Comparison of ENCODE assay signal across 1 cellular context in the genomic region with DNA sequence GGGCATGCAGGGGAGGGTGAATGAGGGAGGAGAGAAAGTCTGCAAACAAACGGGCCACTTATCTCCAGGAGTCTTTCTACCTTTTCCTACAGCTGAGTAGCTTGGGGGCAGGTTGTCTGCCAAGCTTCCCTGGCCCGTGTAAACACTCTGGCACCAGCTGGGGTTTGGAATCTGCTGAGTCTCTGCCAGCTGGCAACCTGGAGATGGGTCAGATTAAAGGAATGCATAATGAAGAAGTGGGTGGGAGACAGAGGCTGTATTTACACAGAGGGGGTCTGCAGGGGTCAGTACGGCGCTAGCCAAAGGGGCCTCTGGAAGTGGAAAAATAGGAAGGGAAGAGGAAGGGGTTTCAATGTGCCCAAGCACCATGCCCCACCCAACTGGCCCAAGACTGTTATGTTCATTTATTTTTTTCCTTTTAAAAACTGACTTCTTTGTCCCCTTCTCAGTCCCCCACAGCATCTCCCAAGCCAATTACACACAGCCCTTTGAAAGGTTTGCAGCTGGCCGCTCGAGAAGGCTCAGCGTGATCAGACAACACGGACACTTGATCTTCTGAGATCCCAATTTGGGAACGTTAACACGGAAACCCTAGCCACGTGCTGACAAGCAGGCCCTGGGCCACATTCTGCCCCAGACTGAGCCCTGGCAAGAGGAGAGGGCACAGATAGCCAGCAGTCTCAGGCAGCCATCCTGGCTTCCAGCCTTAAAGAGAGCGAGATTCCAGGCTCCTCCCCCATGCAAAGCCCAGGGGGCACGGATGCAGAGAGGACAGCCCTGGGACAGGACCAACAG.
A peak's percentile ranks its signal among the peaks of the same experiment; 100 is the strongest.
TF ChIP-seq lines count a peak whose summit lies in the region.

No MANE protein-coding gene starts in this region.

TF ChIP-seq in HepG2, 621 proteins besides CTCF, POLR2A, EP300 and RAD21 (continues in another document):
- TF ChIP-seq HNRNPUL1 (IDR thresholded peaks at IDR 0.05; ENCODE audit: low read depth, low read length): no peak
- TF ChIP-seq ZNF232 (CRISPR knock-in tag; IDR thresholded peaks at IDR 0.05; ENCODE audit: borderline replicate concordance): no peak
- TF ChIP-seq, protein P1, sequence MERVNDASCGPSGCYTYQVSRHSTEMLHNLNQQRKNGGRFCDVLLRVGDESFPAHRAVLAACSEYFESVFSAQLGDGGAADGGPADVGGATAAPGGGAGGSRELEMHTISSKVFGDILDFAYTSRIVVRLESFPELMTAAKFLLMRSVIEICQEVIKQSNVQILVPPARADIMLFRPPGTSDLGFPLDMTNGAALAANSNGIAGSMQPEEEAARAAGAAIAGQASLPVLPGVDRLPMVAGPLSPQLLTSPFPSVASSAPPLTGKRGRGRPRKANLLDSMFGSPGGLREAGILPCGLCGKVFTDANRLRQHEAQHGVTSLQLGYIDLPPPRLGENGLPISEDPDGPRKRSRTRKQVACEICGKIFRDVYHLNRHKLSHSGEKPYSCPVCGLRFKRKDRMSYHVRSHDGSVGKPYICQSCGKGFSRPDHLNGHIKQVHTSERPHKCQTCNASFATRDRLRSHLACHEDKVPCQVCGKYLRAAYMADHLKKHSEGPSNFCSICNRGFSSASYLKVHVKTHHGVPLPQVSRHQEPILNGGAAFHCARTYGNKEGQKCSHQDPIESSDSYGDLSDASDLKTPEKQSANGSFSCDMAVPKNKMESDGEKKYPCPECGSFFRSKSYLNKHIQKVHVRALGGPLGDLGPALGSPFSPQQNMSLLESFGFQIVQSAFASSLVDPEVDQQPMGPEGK (CRISPR knock-in tag; IDR thresholded peaks at IDR 0.05): peak; percentile 69
- no peak for TF ChIP-seq DNMT3B (CRISPR knock-in tag; conservative IDR thresholded peaks at IDR 0.05)
- TF ChIP-seq CEBPG (CRISPR knock-in tag; IDR thresholded peaks at IDR 0.05): no peak
- TF ChIP-seq, protein P2, sequence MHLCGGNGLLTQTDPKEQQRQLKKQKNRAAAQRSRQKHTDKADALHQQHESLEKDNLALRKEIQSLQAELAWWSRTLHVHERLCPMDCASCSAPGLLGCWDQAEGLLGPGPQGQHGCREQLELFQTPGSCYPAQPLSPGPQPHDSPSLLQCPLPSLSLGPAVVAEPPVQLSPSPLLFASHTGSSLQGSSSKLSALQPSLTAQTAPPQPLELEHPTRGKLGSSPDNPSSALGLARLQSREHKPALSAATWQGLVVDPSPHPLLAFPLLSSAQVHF (CRISPR knock-in tag; IDR thresholded peaks at IDR 0.05): no peak
- no peak for TF ChIP-seq YY1 (IDR thresholded peaks at IDR 0.05; ENCODE audit: insufficient read depth, insufficient replicate concordance, low read depth, low read length)
- no peak for TF ChIP-seq NFYC (CRISPR knock-in tag; IDR thresholded peaks at IDR 0.05)
- TF ChIP-seq CENPT (CRISPR knock-in tag; IDR thresholded peaks at IDR 0.05; ENCODE audit: low read depth): no peak
- TF ChIP-seq ZNF615 (CRISPR knock-in tag; IDR thresholded peaks at IDR 0.05; ENCODE audit: borderline replicate concordance): no peak
- no peak for TF ChIP-seq NR2F6 (IDR thresholded peaks at IDR 0.05)
- 0 out of 2 replicates have a peak, but pooled peaks have one; percentile 18 for TF ChIP-seq NR2F6 (CRISPR knock-in tag; IDR thresholded peaks at IDR 0.05)
- TF ChIP-seq, protein P3, sequence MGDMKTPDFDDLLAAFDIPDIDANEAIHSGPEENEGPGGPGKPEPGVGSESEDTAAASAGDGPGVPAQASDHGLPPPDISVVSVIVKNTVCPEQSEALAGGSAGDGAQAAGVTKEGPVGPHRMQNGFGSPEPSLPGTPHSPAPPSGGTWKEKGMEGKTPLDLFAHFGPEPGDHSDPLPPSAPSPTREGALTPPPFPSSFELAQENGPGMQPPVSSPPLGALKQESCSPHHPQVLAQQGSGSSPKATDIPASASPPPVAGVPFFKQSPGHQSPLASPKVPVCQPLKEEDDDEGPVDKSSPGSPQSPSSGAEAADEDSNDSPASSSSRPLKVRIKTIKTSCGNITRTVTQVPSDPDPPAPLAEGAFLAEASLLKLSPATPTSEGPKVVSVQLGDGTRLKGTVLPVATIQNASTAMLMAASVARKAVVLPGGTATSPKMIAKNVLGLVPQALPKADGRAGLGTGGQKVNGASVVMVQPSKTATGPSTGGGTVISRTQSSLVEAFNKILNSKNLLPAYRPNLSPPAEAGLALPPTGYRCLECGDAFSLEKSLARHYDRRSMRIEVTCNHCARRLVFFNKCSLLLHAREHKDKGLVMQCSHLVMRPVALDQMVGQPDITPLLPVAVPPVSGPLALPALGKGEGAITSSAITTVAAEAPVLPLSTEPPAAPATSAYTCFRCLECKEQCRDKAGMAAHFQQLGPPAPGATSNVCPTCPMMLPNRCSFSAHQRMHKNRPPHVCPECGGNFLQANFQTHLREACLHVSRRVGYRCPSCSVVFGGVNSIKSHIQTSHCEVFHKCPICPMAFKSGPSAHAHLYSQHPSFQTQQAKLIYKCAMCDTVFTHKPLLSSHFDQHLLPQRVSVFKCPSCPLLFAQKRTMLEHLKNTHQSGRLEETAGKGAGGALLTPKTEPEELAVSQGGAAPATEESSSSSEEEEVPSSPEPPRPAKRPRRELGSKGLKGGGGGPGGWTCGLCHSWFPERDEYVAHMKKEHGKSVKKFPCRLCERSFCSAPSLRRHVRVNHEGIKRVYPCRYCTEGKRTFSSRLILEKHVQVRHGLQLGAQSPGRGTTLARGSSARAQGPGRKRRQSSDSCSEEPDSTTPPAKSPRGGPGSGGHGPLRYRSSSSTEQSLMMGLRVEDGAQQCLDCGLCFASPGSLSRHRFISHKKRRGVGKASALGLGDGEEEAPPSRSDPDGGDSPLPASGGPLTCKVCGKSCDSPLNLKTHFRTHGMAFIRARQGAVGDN (CRISPR knock-in tag; IDR thresholded peaks at IDR 0.05): peak; percentile 66
- TF ChIP-seq, protein P4, sequence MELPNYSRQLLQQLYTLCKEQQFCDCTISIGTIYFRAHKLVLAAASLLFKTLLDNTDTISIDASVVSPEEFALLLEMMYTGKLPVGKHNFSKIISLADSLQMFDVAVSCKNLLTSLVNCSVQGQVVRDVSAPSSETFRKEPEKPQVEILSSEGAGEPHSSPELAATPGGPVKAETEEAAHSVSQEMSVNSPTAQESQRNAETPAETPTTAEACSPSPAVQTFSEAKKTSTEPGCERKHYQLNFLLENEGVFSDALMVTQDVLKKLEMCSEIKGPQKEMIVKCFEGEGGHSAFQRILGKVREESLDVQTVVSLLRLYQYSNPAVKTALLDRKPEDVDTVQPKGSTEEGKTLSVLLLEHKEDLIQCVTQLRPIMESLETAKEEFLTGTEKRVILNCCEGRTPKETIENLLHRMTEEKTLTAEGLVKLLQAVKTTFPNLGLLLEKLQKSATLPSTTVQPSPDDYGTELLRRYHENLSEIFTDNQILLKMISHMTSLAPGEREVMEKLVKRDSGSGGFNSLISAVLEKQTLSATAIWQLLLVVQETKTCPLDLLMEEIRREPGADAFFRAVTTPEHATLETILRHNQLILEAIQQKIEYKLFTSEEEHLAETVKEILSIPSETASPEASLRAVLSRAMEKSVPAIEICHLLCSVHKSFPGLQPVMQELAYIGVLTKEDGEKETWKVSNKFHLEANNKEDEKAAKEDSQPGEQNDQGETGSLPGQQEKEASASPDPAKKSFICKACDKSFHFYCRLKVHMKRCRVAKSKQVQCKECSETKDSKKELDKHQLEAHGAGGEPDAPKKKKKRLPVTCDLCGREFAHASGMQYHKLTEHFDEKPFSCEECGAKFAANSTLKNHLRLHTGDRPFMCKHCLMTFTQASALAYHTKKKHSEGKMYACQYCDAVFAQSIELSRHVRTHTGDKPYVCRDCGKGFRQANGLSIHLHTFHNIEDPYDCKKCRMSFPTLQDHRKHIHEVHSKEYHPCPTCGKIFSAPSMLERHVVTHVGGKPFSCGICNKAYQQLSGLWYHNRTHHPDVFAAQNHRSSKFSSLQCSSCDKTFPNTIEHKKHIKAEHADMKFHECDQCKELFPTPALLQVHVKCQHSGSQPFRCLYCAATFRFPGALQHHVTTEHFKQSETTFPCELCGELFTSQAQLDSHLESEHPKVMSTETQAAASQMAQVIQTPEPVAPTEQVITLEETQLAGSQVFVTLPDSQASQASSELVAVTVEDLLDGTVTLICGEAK (IDR thresholded peaks at IDR 0.05): no peak
- TF ChIP-seq, protein P4 (CRISPR knock-in tag; IDR thresholded peaks at IDR 0.05): no peak
- TF ChIP-seq KLF11 (CRISPR knock-in tag; IDR thresholded peaks at IDR 0.05): no peak
- no peak for TF ChIP-seq SRSF1 (optimal IDR thresholded peaks at IDR 0.05; ENCODE audit: low read depth, low read length)
- no peak for TF ChIP-seq PAWR (CRISPR knock-in tag; IDR thresholded peaks at IDR 0.05; ENCODE audit: borderline replicate concordance)
- 0 out of 2 replicates have a peak, but pooled peaks have one; percentile 70 for TF ChIP-seq ZBTB7B (CRISPR knock-in tag; IDR thresholded peaks at IDR 0.05)
- TF ChIP-seq, protein P5, sequence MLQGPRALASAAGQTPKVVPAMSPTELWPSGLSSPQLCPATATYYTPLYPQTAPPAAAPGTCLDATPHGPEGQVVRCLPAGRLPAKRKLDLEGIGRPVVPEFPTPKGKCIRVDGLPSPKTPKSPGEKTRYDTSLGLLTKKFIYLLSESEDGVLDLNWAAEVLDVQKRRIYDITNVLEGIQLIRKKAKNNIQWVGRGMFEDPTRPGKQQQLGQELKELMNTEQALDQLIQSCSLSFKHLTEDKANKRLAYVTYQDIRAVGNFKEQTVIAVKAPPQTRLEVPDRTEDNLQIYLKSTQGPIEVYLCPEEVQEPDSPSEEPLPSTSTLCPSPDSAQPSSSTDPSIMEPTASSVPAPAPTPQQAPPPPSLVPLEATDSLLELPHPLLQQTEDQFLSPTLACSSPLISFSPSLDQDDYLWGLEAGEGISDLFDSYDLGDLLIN (CRISPR knock-in tag; IDR thresholded peaks at IDR 0.05; ENCODE audit: borderline replicate concordance): no peak
- no peak for TF ChIP-seq NR2F2 (IDR thresholded peaks at IDR 0.05; ENCODE audit: borderline replicate concordance, low read depth)
- no peak for TF ChIP-seq HMG20B (CRISPR knock-in tag; conservative IDR thresholded peaks at IDR 0.05)
- TF ChIP-seq ZNF552 (CRISPR knock-in tag; IDR thresholded peaks at IDR 0.05; ENCODE audit: borderline replicate concordance): no peak
- TF ChIP-seq FOSL2 (CRISPR knock-in tag; IDR thresholded peaks at IDR 0.05): peak; percentile 53; the same call in 1 of the 2 replicates
- no peak for TF ChIP-seq NFKBIZ (CRISPR knock-in tag; IDR thresholded peaks at IDR 0.05)
- no peak for TF ChIP-seq ZNF256 (CRISPR knock-in tag; conservative IDR thresholded peaks at IDR 0.05)
- TF ChIP-seq, protein P6, sequence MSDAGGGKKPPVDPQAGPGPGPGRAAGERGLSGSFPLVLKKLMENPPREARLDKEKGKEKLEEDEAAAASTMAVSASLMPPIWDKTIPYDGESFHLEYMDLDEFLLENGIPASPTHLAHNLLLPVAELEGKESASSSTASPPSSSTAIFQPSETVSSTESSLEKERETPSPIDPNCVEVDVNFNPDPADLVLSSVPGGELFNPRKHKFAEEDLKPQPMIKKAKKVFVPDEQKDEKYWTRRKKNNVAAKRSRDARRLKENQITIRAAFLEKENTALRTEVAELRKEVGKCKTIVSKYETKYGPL (CRISPR knock-in tag; IDR thresholded peaks at IDR 0.05): no peak
- TF ChIP-seq AHR (CRISPR knock-in tag; IDR thresholded peaks at IDR 0.05): no peak
- TF ChIP-seq MTA1 (CRISPR knock-in tag; IDR thresholded peaks at IDR 0.05; ENCODE audit: borderline replicate concordance): no peak
- no peak for TF ChIP-seq ZC3H4 (CRISPR knock-in tag; IDR thresholded peaks at IDR 0.05; ENCODE audit: borderline replicate concordance)
- TF ChIP-seq, protein P7, sequence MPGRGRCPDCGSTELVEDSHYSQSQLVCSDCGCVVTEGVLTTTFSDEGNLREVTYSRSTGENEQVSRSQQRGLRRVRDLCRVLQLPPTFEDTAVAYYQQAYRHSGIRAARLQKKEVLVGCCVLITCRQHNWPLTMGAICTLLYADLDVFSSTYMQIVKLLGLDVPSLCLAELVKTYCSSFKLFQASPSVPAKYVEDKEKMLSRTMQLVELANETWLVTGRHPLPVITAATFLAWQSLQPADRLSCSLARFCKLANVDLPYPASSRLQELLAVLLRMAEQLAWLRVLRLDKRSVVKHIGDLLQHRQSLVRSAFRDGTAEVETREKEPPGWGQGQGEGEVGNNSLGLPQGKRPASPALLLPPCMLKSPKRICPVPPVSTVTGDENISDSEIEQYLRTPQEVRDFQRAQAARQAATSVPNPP (CRISPR knock-in tag; IDR thresholded peaks at IDR 0.05): no peak
- TF ChIP-seq RARG (CRISPR knock-in tag; IDR thresholded peaks at IDR 0.05; ENCODE audit: low read depth): no peak
- TF ChIP-seq, protein P8, sequence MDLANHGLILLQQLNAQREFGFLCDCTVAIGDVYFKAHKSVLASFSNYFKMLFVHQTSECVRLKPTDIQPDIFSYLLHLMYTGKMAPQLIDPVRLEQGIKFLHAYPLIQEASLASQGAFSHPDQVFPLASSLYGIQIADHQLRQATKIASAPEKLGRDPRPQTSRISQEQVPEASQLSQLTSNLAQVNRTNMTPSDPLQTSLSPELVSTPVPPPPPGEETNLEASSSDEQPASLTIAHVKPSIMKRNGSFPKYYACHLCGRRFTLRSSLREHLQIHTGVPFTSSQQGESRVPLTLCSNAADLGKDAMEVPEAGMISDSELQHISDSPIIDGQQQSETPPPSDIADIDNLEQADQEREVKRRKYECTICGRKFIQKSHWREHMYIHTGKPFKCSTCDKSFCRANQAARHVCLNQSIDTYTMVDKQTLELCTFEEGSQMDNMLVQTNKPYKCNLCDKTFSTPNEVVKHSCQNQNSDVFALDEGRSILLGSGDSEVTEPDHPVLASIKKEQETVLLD (CRISPR knock-in tag; IDR thresholded peaks at IDR 0.05; ENCODE audit: low read depth): no peak
- TF ChIP-seq ZNF747 (CRISPR knock-in tag; IDR thresholded peaks at IDR 0.05; ENCODE audit: borderline replicate concordance): no peak
- no peak for TF ChIP-seq MAZ (IDR thresholded peaks at IDR 0.05; ENCODE audit: borderline replicate concordance, low read depth, low read length)
- TF ChIP-seq MAZ (CRISPR knock-in tag; IDR thresholded peaks at IDR 0.05; ENCODE audit: low read depth): no peak
- TF ChIP-seq PPARG (CRISPR knock-in tag; conservative IDR thresholded peaks at IDR 0.05): no peak
- no peak for TF ChIP-seq IRX3 (CRISPR knock-in tag; IDR thresholded peaks at IDR 0.05; ENCODE audit: borderline replicate concordance, low read depth)
